In genomic region chr21:40841524-40842196, GRCh38 we compare ENCODE assay signal across 9 cellular contexts.
DNase-seq lines count a peak whose midpoint lies in the region; ATAC-seq and TF ChIP-seq lines count a peak whose summit lies in the region.
"Had no signal": no experiment of that assay in that cellular context is flagged by ENCODE, and none has a peak within 500 bp of the region (broad histone marks: within the 10 kb centered on the region; RNA-seq: fewer than 3 reads in every experiment).

No MANE protein-coding gene starts in this region.

- ATAC-seq in GM21447 (IDR thresholded peaks at IDR 0.05; ENCODE audit: unreplicated experiment) (no peak), HG02973 (IDR thresholded peaks at IDR 0.05; ENCODE audit: unreplicated experiment) (no peak)
- ATAC-seq: GM12878 had no signal

- no peaks in the 10 kb centered on the region for H3K36me3 ChIP-seq in HAP-1 (replicated peaks)

- H3K9me3 ChIP-seq in HAP-1, result no peaks in the 10 kb centered on the region

- H3K4me3 ChIP-seq in AG10803 (ENCODE audit: low read length), result peak overlapping the region; percentile 10; the same call in 1 of the 2 replicates
- H3K4me3 ChIP-seq in HAP-1, result no peak overlapping the region
- H3K4me3 ChIP-seq: GM12878 had no signal

- in situ Hi-C loops in HAP-1 (cut with MboI; ENCODE audit: low sequenced_read_pairs), result no loop called here

- DNase-seq in AG10803 (ENCODE audit: low read depth), result peak; percentile 4
- peak; percentile 94 for DNase-seq in NCI-H1105 (lab: John Stamatoyannopoulos, UW)
- peak in 47 of 56 donors; percentile 19 to 74 (median 46) for DNase-seq in amygdala (lab: John Stamatoyannopoulos, UW)
- peak; percentile 69 for DNase-seq in kidney tubule cell (ENCODE audit: low spot score)
- DNase-seq in cerebellar nuclear complex (lab: John Stamatoyannopoulos, UW), result no peak
- no peak for DNase-seq in HAP-1 (ENCODE audit: low spot score in 2 of 2)

- no peaks in the 10 kb centered on the region for H3K27me3 ChIP-seq in HAP-1 (ENCODE audit: low read depth)

- no peaks in the 10 kb centered on the region for H3K4me1 ChIP-seq in HAP-1

- TF ChIP-seq CTCF in AG10803 (conservative IDR thresholded peaks at IDR 0.05; ENCODE audit: low read length), result peak; percentile 35

Comparison
In these comparisons a context has a peak if more than half of its experiments do, and no peak if none do; other contexts are left out.
1. DNase-seq: peak in AG10803 (single experiment), NCI-H1105 (single experiment), amygdala (47 of 56) and kidney tubule cell (single experiment); none in cerebellar nuclear complex (0 of 2) and HAP-1 (0 of 2).